2 cellular contexts compared by ENCODE assay signal in genomic region chr6:163877877-163878639, GRCh38.
TF ChIP-seq lines count a peak whose summit lies in the region.

No MANE protein-coding gene starts in this region.

TF ChIP-seq in K562, 482 proteins besides CTCF, POLR2A, EP300 and RAD21 (continued from another document):
- peak; percentile 9; the same call in 1 of the 2 replicates for TF ChIP-seq RAD51 (IDR thresholded peaks at IDR 0.05; ENCODE audit: borderline replicate concordance, low read depth)
- TF ChIP-seq ZNF280A (IDR thresholded peaks at IDR 0.05; ENCODE audit: low read depth, partially characterized antibody), result no peak
- TF ChIP-seq RBM25 (IDR thresholded peaks at IDR 0.05; ENCODE audit: low read depth, low read length, severe bottlenecking), result no peak
- TF ChIP-seq USF2 (CRISPR knock-in tag; IDR thresholded peaks at IDR 0.05), result peak; percentile 57
- no peak for TF ChIP-seq MTA3 (IDR thresholded peaks at IDR 0.05; ENCODE audit: borderline replicate concordance)
- TF ChIP-seq CHD1 (IDR thresholded peaks at IDR 0.05; ENCODE audit: low read length), result no peak
- no peak for TF ChIP-seq PURB (CRISPR knock-in tag; IDR thresholded peaks at IDR 0.05; ENCODE audit: low read depth)
- no peak for TF ChIP-seq SP1 (CRISPR knock-in tag; IDR thresholded peaks at IDR 0.05)

TF ChIP-seq in SK-N-SH, 30 proteins besides CTCF, POLR2A, EP300 and RAD21 (continued from another document):
- TF ChIP-seq IRF3 (IDR thresholded peaks at IDR 0.05; ENCODE audit: low read depth, low read length) (no peak), RCOR1 (IDR thresholded peaks at IDR 0.05; ENCODE audit: low read length) (no peak), POLR2AphosphoS5 (IDR thresholded peaks at IDR 0.05; ENCODE audit: low read depth, low read length) (no peak), EZH2phosphoT487 (IDR thresholded peaks at IDR 0.05; ENCODE audit: borderline replicate concordance, low read depth) (no peak), PBX3 (IDR thresholded peaks at IDR 0.05) (no peak), REST (IDR thresholded peaks at IDR 0.05; ENCODE audit: low read depth, low read length) (no peak), YY1 (IDR thresholded peaks at IDR 0.05; ENCODE audit: low read depth) (no peak), SIN3A (IDR thresholded peaks at IDR 0.05; ENCODE audit: borderline replicate concordance, low read depth, low read length) (no peak)
